In the genomic region with DNA sequence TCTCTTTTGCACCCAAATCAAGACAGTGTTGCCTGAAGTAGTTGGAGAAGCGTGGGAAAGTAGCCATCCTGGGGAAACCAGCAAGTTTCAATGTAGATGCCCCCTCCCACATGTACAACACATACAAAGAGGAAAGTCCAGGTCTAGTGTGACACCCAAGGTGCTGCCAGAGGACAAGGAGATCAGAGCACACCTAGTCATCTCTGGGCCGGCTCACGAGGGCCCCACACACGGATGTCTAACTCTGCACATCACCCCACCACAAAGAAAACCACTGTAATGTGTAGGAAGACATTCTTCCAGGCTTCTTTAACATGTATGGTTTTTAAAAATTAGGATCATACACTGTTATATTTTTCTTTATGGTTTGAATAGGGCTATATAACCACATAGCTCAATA, we compare ENCODE assay signal across 27 cellular contexts. TPM values are rescaled to one million over a fixed set of nuclear protein-coding genes. Genes with fewer than 3 reads are reported as not detected.
"Had no signal": no experiment of that assay in that cellular context is flagged by ENCODE, and none has a peak within 500 bp of the region (broad histone marks: within the 10 kb centered on the region; RNA-seq: fewer than 3 reads in every experiment).

No MANE protein-coding gene starts in this region.

- H3K4me1 ChIP-seq: colonic mucosa, parathyroid adenoma, right atrium auricular region, stomach, upper lobe of left lung had no signal

- H2AFZ ChIP-seq: parathyroid adenoma had no signal

- H3K79me2 ChIP-seq: parathyroid adenoma had no signal

- H3K27ac ChIP-seq: breast epithelium, colonic mucosa, dorsolateral prefrontal cortex, parathyroid adenoma, right atrium auricular region, stomach, thyroid gland, upper lobe of left lung had no signal

- FAIRE-seq: frontal cortex, keratinocyte had no signal

- H3K36me3 ChIP-seq: breast epithelium, colonic mucosa, right atrium auricular region, stomach, thyroid gland, upper lobe of left lung had no signal

- H3K4me2 ChIP-seq: smooth muscle cell had no signal

- H3K9ac ChIP-seq: parathyroid adenoma had no signal

- DNase-seq: activated B cell treated with CpG ODN at 0.5 μM for 24 hours; activated CD4-positive, alpha-beta T cell treated with anti-CD3 and anti-CD28 coated beads, Interleukin-2, amount 50 U/mL, for 1 hour; activated CD8-positive, alpha-beta T cell treated with anti-CD3 and anti-CD28 coated beads for 36 hours; activated gamma-delta T cell treated with Interleukin-2 at 50 U/mL for 16 hours; activated naive CD4-positive, alpha-beta T cell treated with anti-CD3 and anti-CD28 coated beads, Interleukin-2, amount 50 U/mL, for 16 hours; activated T-cell treated with anti-CD3 and anti-CD28 coated beads, Interleukin-2, amount 50 U/mL, for 4 hours; amniotic stem cell; colonic mucosa; dorsolateral prefrontal cortex; effector memory CD4-positive, alpha-beta T cell; glutamatergic neuron; left cardiac atrium; left ventricle myocardium superior; stimulated activated CD4-positive, alpha-beta T cell treated with anti-CD3 and anti-CD28 coated beads, Interleukin-1b, Interleukin-23, amount 100 ng/mL, for 48 hours; stimulated activated CD4-positive, alpha-beta T cell treated with anti-CD3 and anti-CD28 coated beads, Interleukin-4, amount 100 ng/mL, for 4 hours; stimulated activated CD8-positive, alpha-beta memory T cell treated with anti-CD3 and anti-CD28 coated beads, Interleukin-4, amount 100 ng/mL, for 48 hours; stimulated activated naive B cell treated with anti-CD40 and anti-IgM and Interleukin-4, amounts not matched to agents 10 μg/mL and 1 μg/mL and 100 μg/mL, for 72 hours; stomach; thyroid gland; upper lobe of left lung had no signal

- H3K9me3 ChIP-seq: breast epithelium, colonic mucosa, right atrium auricular region, stomach, thyroid gland, upper lobe of left lung had no signal

- ATAC-seq: activated CD8-positive, alpha-beta T cell treated with anti-CD3 and anti-CD28 coated beads for 36 hours; activated T-cell treated with anti-CD3 and anti-CD28 coated beads, Interleukin-2, amount 50 U/mL, for 4 hours; activated T-helper 17 cell treated with anti-CD3 and anti-CD28 coated beads, Interleukin-2, amount 50 U/mL, for 72 hours; left cardiac atrium; left ventricle myocardium superior; stimulated activated naive B cell treated with anti-CD40 and anti-IgM and Interleukin-4, amounts not matched to agents 10 μg/mL and 1 μg/mL and 100 μg/mL, for 72 hours had no signal

- H3K4me3 ChIP-seq: breast epithelium, colonic mucosa, dorsolateral prefrontal cortex, right atrium auricular region, smooth muscle cell, stomach, thyroid gland, upper lobe of left lung had no signal

- H3K27me3 ChIP-seq: breast epithelium, colonic mucosa, dorsolateral prefrontal cortex, right atrium auricular region, stomach, thyroid gland, upper lobe of left lung had no signal

RNA-seq across cellular contexts. Expression of a gene that starts 21.6 kb away (rescaled TPM):
- total RNA-seq: activated B cell treated with CpG ODN at 0.5 μM for 24 hours had no signal
